In genomic region chr4:183495182-183495581, GRCh38 we compare ENCODE assay signal across 1 cellular context.
TF ChIP-seq lines count a peak whose summit lies in the region.

No MANE protein-coding gene starts in this region.

TF ChIP-seq in HepG2, 621 proteins besides CTCF, POLR2A, EP300 and RAD21 (continued from another document):
- no peak for TF ChIP-seq BCLAF1 (IDR thresholded peaks at IDR 0.05)
- no peak for TF ChIP-seq TFDP1 (CRISPR knock-in tag; IDR thresholded peaks at IDR 0.05; ENCODE audit: borderline replicate concordance)
